Comparison of ENCODE assay signal across 8 cellular contexts in the genomic region with DNA sequence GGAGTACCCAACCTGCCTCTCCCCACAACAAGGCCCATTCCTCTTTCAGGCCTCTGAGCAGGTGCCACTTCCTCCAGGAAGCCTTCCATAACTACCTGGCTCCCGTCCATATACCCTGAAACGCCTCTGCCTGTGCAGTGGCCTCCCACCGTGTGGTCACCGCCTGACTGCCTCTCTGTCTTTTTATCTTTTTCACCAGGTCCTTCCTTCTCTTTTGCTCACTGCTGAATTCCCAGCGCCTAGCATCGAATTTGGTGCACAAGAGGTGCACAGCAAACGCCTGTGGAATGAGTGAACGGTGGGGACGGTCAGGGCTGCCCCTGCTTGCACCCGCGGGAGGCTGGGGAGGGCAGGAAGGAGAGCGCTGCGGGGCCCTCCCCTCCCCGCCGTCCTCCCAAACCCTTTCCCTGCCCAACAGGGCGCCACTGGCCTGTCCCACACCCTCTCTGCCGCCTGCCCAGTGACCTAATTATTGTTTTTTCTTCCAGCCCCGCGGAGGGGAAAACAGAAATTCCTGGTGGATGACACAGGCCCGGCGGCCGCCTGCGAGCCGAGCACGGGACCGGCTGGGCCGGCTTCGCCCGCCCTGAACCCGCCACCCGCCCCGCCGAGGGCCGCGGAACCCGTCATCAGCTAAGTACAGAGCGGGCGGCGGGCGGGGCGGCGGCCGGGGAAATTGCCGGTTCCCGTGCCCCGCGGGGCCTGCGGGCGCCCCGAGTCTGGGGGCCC.
A peak's percentile ranks its signal among the peaks of the same experiment; 100 is the strongest.
DNase-seq lines count a peak whose midpoint lies in the region; ATAC-seq and TF ChIP-seq lines count a peak whose summit lies in the region.

No MANE protein-coding gene starts in this region.

- DNase-seq in C1 segment of cervical spinal cord (lab: John Stamatoyannopoulos, UW) (peak in 11 of 14 donors; percentile 21 to 77 (median 44)), HS-5 (ENCODE audit: low read depth) (peak; percentile 60), foreskin keratinocyte (peak; percentile 47 to 66), natural killer cell (peak; percentile 22)
- DNase-seq in activated naive CD4-positive, alpha-beta T cell treated with anti-CD3 and anti-CD28 coated beads, Interleukin-2, amount 10 ng/mL, durations not matched to agents 7 days and 5 days, result peak; percentile 45

- peaks cover 63% of the 10 kb centered on the region for H3K27me3 Mint-ChIP-seq in activated naive CD4-positive, alpha-beta T cell treated with anti-CD3 and anti-CD28 coated beads, Interleukin-2, amount 10 ng/mL, durations not matched to agents 7 days and 5 days
- peaks cover 41 to 44% of the 10 kb centered on the region in 2 donors for H3K27me3 Mint-ChIP-seq in natural killer cell (ENCODE audit: low read depth in 2 of 2)

- no peaks in the 10 kb centered on the region for H3K27me3 ChIP-seq in foreskin keratinocyte

- ATAC-seq in foreskin keratinocyte, result peak; percentile 96
- ATAC-seq in natural killer cell, result peak; percentile 73 to 88 (median 75)
- no peak for ATAC-seq in HG02870 (IDR thresholded peaks at IDR 0.05; ENCODE audit: unreplicated experiment)
- no peak for ATAC-seq in HG03097 (IDR thresholded peaks at IDR 0.05; ENCODE audit: low FRiP score, unreplicated experiment)
- no peak for ATAC-seq in GM18907 (IDR thresholded peaks at IDR 0.05; ENCODE audit: unreplicated experiment)

- H3K4me3 Mint-ChIP-seq in activated naive CD4-positive, alpha-beta T cell treated with anti-CD3 and anti-CD28 coated beads, Interleukin-2, amount 10 ng/mL, durations not matched to agents 7 days and 5 days, result peak overlapping the region; percentile 18
- peak overlapping the region; percentile 58 for H3K4me3 Mint-ChIP-seq in natural killer cell

- CTCF ChIA-PET in activated naive CD4-positive, alpha-beta T cell treated with anti-CD3 and anti-CD28 coated beads, Interleukin-2, amount 10 ng/mL, durations not matched to agents 7 days and 5 days (lab: Charles Lee), result no interaction called here

- no peaks in the 10 kb centered on the region for H3K9me3 Mint-ChIP-seq in activated naive CD4-positive, alpha-beta T cell treated with anti-CD3 and anti-CD28 coated beads, Interleukin-2, amount 10 ng/mL, durations not matched to agents 7 days and 5 days
- H3K9me3 Mint-ChIP-seq in natural killer cell, result no peaks in the 10 kb centered on the region

- intact Hi-C loops in natural killer cell (cut with micrococcal nuclease), result no loop called here

- H3K4me1 ChIP-seq in foreskin keratinocyte, result no peaks in the 10 kb centered on the region

- H3K4me1 Mint-ChIP-seq in activated naive CD4-positive, alpha-beta T cell treated with anti-CD3 and anti-CD28 coated beads, Interleukin-2, amount 10 ng/mL, durations not matched to agents 7 days and 5 days, result peaks cover 4% of the 10 kb centered on the region
- H3K4me1 Mint-ChIP-seq in natural killer cell, result peaks cover 0 to 12% of the 10 kb centered on the region in 2 donors

- no peaks in the 10 kb centered on the region for H3K36me3 Mint-ChIP-seq in activated naive CD4-positive, alpha-beta T cell treated with anti-CD3 and anti-CD28 coated beads, Interleukin-2, amount 10 ng/mL, durations not matched to agents 7 days and 5 days
- no peaks in the 10 kb centered on the region for H3K36me3 Mint-ChIP-seq in natural killer cell

- no peak overlapping the region for H3K27ac Mint-ChIP-seq in activated naive CD4-positive, alpha-beta T cell treated with anti-CD3 and anti-CD28 coated beads, Interleukin-2, amount 10 ng/mL, durations not matched to agents 7 days and 5 days
- peak overlapping the region in 1 of 2 donors; percentile 16 for H3K27ac Mint-ChIP-seq in natural killer cell

- no peak overlapping the region for H3K27ac ChIP-seq in foreskin keratinocyte

- TF ChIP-seq CTCF in foreskin keratinocyte (conservative IDR thresholded peaks at IDR 0.05) (no peak), natural killer cell (IDR thresholded peaks at IDR 0.05) (no peak)

Comparison
In these comparisons a context has a peak if more than half of its experiments do, and no peak if none do; other contexts are left out.
1. ATAC-seq: peak in foreskin keratinocyte (single experiment) and natural killer cell (3 of 3); none in HG02870 (single experiment), HG03097 (single experiment) and GM18907 (single experiment).
2. Peak in every context shown above with its lines, with median percentiles within 50 percentile points of each other: DNase-seq.